In genomic region chrX:111170017-111170416, GRCh38 we compare ENCODE assay signal across 22 cellular contexts.
DNase-seq lines count a peak whose midpoint lies in the region; ATAC-seq and TF ChIP-seq lines count a peak whose summit lies in the region.
"Had no signal": no experiment of that assay in that cellular context is flagged by ENCODE, and none has a peak within 500 bp of the region (broad histone marks: within the 10 kb centered on the region; RNA-seq: fewer than 3 reads in every experiment).

No MANE protein-coding gene starts in this region.

- ATAC-seq in HG02973 (IDR thresholded peaks at IDR 0.05; ENCODE audit: unreplicated experiment) (peak; percentile 51), GM21423 (IDR thresholded peaks at IDR 0.05; ENCODE audit: unreplicated experiment) (no peak), HG03520 (IDR thresholded peaks at IDR 0.05; ENCODE audit: unreplicated experiment) (no peak)
- ATAC-seq: body of pancreas, foreskin keratinocyte, heart right ventricle, left lobe of liver had no signal

- in situ Hi-C loops in Caki2 (cut with HindIII; ENCODE audit: low pct_unique_long_range_greater_than_20kb, low sequenced_read_pairs), result no loop called here

- H3K4me1 ChIP-seq in neural progenitor cell, result no peaks in the 10 kb centered on the region
- H3K4me1 ChIP-seq: BLaER1, body of pancreas, foreskin keratinocyte, heart right ventricle, suprapubic skin had no signal

- no peak overlapping the region for H3K27ac Mint-ChIP-seq in neural progenitor cell
- H3K27ac Mint-ChIP-seq: activated CD4-positive, alpha-beta memory T cell treated with anti-CD3 and anti-CD28 coated beads, Interleukin-2, amount 10 ng/mL, durations not matched to agents 7 days and 5 days; naive B cell had no signal

- H3K36me3 Mint-ChIP-seq in neural progenitor cell, result peaks cover 16% of the 10 kb centered on the region
- H3K36me3 Mint-ChIP-seq: naive B cell had no signal

- no peaks in the 10 kb centered on the region for H3K27me3 Mint-ChIP-seq in neural progenitor cell (ENCODE audit: insufficient read depth, low read depth)
- H3K27me3 Mint-ChIP-seq: activated CD4-positive, alpha-beta memory T cell treated with anti-CD3 and anti-CD28 coated beads, Interleukin-2, amount 10 ng/mL, durations not matched to agents 7 days and 5 days; naive B cell had no signal

- H3K9me3 ChIP-seq in neural progenitor cell (ENCODE audit: low read depth), result no peaks in the 10 kb centered on the region
- H3K9me3 ChIP-seq: BLaER1, body of pancreas, heart right ventricle, suprapubic skin had no signal

- H3K27me3 ChIP-seq in neural progenitor cell, result no peaks in the 10 kb centered on the region
- H3K27me3 ChIP-seq: body of pancreas, foreskin keratinocyte, suprapubic skin had no signal

- H3K4me3 Mint-ChIP-seq in neural progenitor cell, result no peak overlapping the region
- H3K4me3 Mint-ChIP-seq: activated CD4-positive, alpha-beta memory T cell treated with anti-CD3 and anti-CD28 coated beads, Interleukin-2, amount 10 ng/mL, durations not matched to agents 7 days and 5 days; naive B cell had no signal

- no peaks in the 10 kb centered on the region for H3K4me1 Mint-ChIP-seq in neural progenitor cell
- H3K4me1 Mint-ChIP-seq: naive B cell had no signal

- H3K9me3 Mint-ChIP-seq in neural progenitor cell, result no peaks in the 10 kb centered on the region
- H3K9me3 Mint-ChIP-seq: activated CD4-positive, alpha-beta memory T cell treated with anti-CD3 and anti-CD28 coated beads, Interleukin-2, amount 10 ng/mL, durations not matched to agents 7 days and 5 days; naive B cell had no signal

- H3K27ac ChIP-seq in neural progenitor cell, result no peak overlapping the region
- H3K27ac ChIP-seq: BLaER1, body of pancreas, epithelial cell of prostate, foreskin keratinocyte, heart right ventricle, suprapubic skin had no signal

- no peaks in the 10 kb centered on the region for H3K36me3 ChIP-seq in neural progenitor cell
- H3K36me3 ChIP-seq: BLaER1, heart right ventricle, suprapubic skin had no signal

- no peak overlapping the region for H3K4me3 ChIP-seq in fibroblast of mammary gland (ENCODE audit: control insufficient read depth, low read depth, low read length)
- H3K4me3 ChIP-seq in neural progenitor cell, result no peak overlapping the region
- H3K4me3 ChIP-seq: BLaER1, body of pancreas, heart right ventricle, suprapubic skin had no signal

- H3K9ac ChIP-seq in neural progenitor cell, result no peak overlapping the region
- H3K9ac ChIP-seq: BLaER1 had no signal

- H4K20me1 ChIP-seq in neural progenitor cell (ENCODE audit: low read depth), result no peaks in the 10 kb centered on the region
- H4K20me1 ChIP-seq: BLaER1 had no signal

- H3F3A ChIP-seq in neural progenitor cell (ENCODE audit: low read depth), result no peaks in the 10 kb centered on the region

- no peak overlapping the region for H3K4me2 ChIP-seq in neural progenitor cell
- H3K4me2 ChIP-seq: BLaER1 had no signal

- H2AFZ ChIP-seq in neural progenitor cell (replicated peaks), result no peak overlapping the region

- H3K79me2 ChIP-seq in neural progenitor cell (ENCODE audit: low read depth), result no peaks in the 10 kb centered on the region

- peak; percentile 1 for DNase-seq in Caki2 (ENCODE audit: low read depth)
- DNase-seq in RKO (ENCODE audit: low spot score), result peak; percentile 4
- peak; percentile 67 for DNase-seq in fibroblast of mammary gland (ENCODE audit: low read depth)
- DNase-seq in neural progenitor cell (ENCODE audit: low spot score), result no peak
- DNase-seq in HCEC 1CT, result no peak
- DNase-seq: activated CD4-positive, alpha-beta memory T cell treated with anti-CD3 and anti-CD28 coated beads, Interleukin-2, amount 10 ng/mL, durations not matched to agents 7 days and 5 days; body of pancreas; COR-L47; foreskin keratinocyte; heart right ventricle; naive B cell; NCI-H1105 treated with DMSO at 0.1 percent for 48 hours; NCI-H2029 treated with DMSO at 0.1 percent for 48 hours; NCI-H345; nucleus accumbens had no signal

- TF ChIP-seq CTCF in fibroblast of mammary gland (conservative IDR thresholded peaks at IDR 0.05; ENCODE audit: control insufficient read depth, insufficient read depth, low read depth, low read length), result no peak
- TF ChIP-seq CTCF in neural progenitor cell (IDR thresholded peaks at IDR 0.05), result no peak

Comparison
In these comparisons a context has a peak if more than half of its experiments do, and no peak if none do; other contexts are left out.
1. DNase-seq: peak in Caki2 (single experiment), RKO (single experiment) and fibroblast of mammary gland (single experiment); none in neural progenitor cell (single experiment) and HCEC 1CT (single experiment).